11 cellular contexts compared by ENCODE assay signal in genomic region chr7:157253850-157254249, GRCh38.
DNase-seq lines count a peak whose midpoint lies in the region; ATAC-seq and TF ChIP-seq lines count a peak whose summit lies in the region.
"Had no signal": no experiment of that assay in that cellular context is flagged by ENCODE, and none has a peak within 500 bp of the region (broad histone marks: within the 10 kb centered on the region; RNA-seq: fewer than 3 reads in every experiment).

No MANE protein-coding gene starts in this region.

- TF ChIP-seq CTCF in BE2C (IDR thresholded peaks at IDR 0.05; ENCODE audit: low read depth, low read length), result peak; percentile 58
- peak in 2 of 3 experiments; percentile 10 to 25 for TF ChIP-seq CTCF in ascending aorta (IDR thresholded peaks at IDR 0.05)
- TF ChIP-seq CTCF in right lobe of liver (IDR thresholded peaks at IDR 0.05), result peak in 3 of 4 donors; percentile 37 to 53 (median 51)
- no peak for TF ChIP-seq CTCF in omental fat pad (IDR thresholded peaks at IDR 0.05)
- TF ChIP-seq CTCF in spleen (IDR thresholded peaks at IDR 0.05 in 8 of 11, conservative IDR thresholded peaks at IDR 0.05 in 3 of 11), result no peak

- H3K4me3 ChIP-seq in BE2C (ENCODE audit: low read depth, low read length), result no peak overlapping the region
- H3K4me3 ChIP-seq in ascending aorta, result no peak overlapping the region
- no peak overlapping the region for H3K4me3 ChIP-seq in right lobe of liver
- no peak overlapping the region for H3K4me3 ChIP-seq in spleen
- H3K4me3 ChIP-seq: BLaER1 had no signal

- peaks cover 65% of the 10 kb centered on the region for H3K36me3 ChIP-seq in BE2C
- H3K36me3 ChIP-seq in ascending aorta, result peaks cover 39 to 53% of the 10 kb centered on the region in 2 donors
- H3K36me3 ChIP-seq in right lobe of liver, result peaks cover under 1 to 45% (median 20%) of the 10 kb centered on the region in 4 donors
- H3K36me3 ChIP-seq in spleen, result peaks cover 0 to 89% (median 57%) of the 10 kb centered on the region in 6 donors

- H3K27me3 ChIP-seq in BE2C, result no peaks in the 10 kb centered on the region
- no peaks in the 10 kb centered on the region for H3K27me3 ChIP-seq in ascending aorta
- H3K27me3 ChIP-seq in right lobe of liver, result no peaks in the 10 kb centered on the region
- no peaks in the 10 kb centered on the region for H3K27me3 ChIP-seq in spleen (replicated peaks in 1 of 7)
- H3K27me3 ChIP-seq: BLaER1 had no signal

- WGBS in right lobe of liver (ENCODE audit: insufficient coverage, low coverage, low lambda C conversion rate, missing lambda C conversion rate), result 16% methylated on average over 11 of the region's 11 CpGs
- 85 to 92% (median 89%) methylated on average over 11 of the region's 11 CpGs for WGBS in spleen, 5 donors

- H3K4me1 ChIP-seq in BE2C (peaks cover 2% of the 10 kb centered on the region; the same call in 1 of the 2 replicates), ascending aorta (no peaks in the 10 kb centered on the region), right lobe of liver (no peaks in the 10 kb centered on the region), spleen (peaks cover 0 to 7% (median 0%) of the 10 kb centered on the region in 6 donors)
- H3K4me1 ChIP-seq: BLaER1 had no signal

- H3K27ac ChIP-seq in ascending aorta, result no peak overlapping the region
- H3K27ac ChIP-seq in right lobe of liver, result peak overlapping the region in 1 of 3 donors; percentile 50
- H3K27ac ChIP-seq in spleen, result no peak overlapping the region
- H3K27ac ChIP-seq: BLaER1 had no signal

- DNase-seq in BE2C (peak; percentile 82), NCI-H1436 treated with DMSO at 0.1 percent for 48 hours (lab: John Stamatoyannopoulos, UW) (peak; percentile 64), ascending aorta (ENCODE audit: low spot score in 2 of 2) (peak in 1 of 2 donors; percentile 81), right lobe of liver (peak; percentile 92 to 94 (median 93)), omental fat pad (ENCODE audit: low spot score) (no peak), ACHN (no peak), spleen (no peak)
- DNase-seq in activated CD4-positive, alpha-beta T cell treated with anti-CD3 and anti-CD28 coated beads, Interleukin-2, amount 50 U/mL, for 1 hour, result no peak
- DNase-seq: effector memory CD4-positive, alpha-beta T cell; KBM-7 had no signal

- H3K9me3 ChIP-seq in BE2C (no peaks in the 10 kb centered on the region), ascending aorta (no peaks in the 10 kb centered on the region), right lobe of liver (no peaks in the 10 kb centered on the region), spleen (no peaks in the 10 kb centered on the region)
- H3K9me3 ChIP-seq: BLaER1 had no signal

- peak; percentile 95 to 98 (median 96) for ATAC-seq in right lobe of liver
- ATAC-seq in omental fat pad (ENCODE audit: low FRiP score), result no peak

- in situ Hi-C loops in ACHN (cut with HindIII; ENCODE audit: low pct_ligation_motif_present, low pct_unique_long_range_greater_than_20kb, low sequenced_read_pairs), result no loop called here

- intact Hi-C loops in ascending aorta (cut with DNase I) (loop anchor here (1.0 kb wide), 1 partner anchor 19 kb away; no protein-coding TSS in a partner anchor), right lobe of liver (cut with DNase I) (no loop called here), spleen (cut with DNase I; ENCODE audit: low total_unique reads) (no loop called here)

- TF ChIP-seq POLR2A in right lobe of liver (IDR thresholded peaks at IDR 0.05), result no peak
- TF ChIP-seq POLR2A in spleen (IDR thresholded peaks at IDR 0.05), result no peak

Comparison
In these comparisons a context has a peak if more than half of its experiments do, and no peak if none do; other contexts are left out.
1. DNase-seq: peak in BE2C (single experiment), NCI-H1436 treated with DMSO at 0.1 percent for 48 hours (single experiment) and right lobe of liver (3 of 3); none in omental fat pad (single experiment), ACHN (single experiment), spleen (single experiment) and activated CD4-positive, alpha-beta T cell treated with anti-CD3 and anti-CD28 coated beads, Interleukin-2, amount 50 U/mL, for 1 hour (single experiment).
2. CTCF ChIP-seq: peak in BE2C (single experiment), ascending aorta (2 of 3) and right lobe of liver (3 of 4); none in omental fat pad (0 of 3) and spleen (0 of 11).